ENCODE assay signal across 1 cellular context in genomic region chr19:41408256-41408655, GRCh38.
TF ChIP-seq lines count a peak whose summit lies in the region.

No MANE protein-coding gene starts in this region.

TF ChIP-seq in K562, 482 proteins besides CTCF, POLR2A, EP300 and RAD21:
- TF ChIP-seq PURB (CRISPR knock-in tag; IDR thresholded peaks at IDR 0.05; ENCODE audit: low read depth) (no peak), SMAD4 (CRISPR knock-in tag; conservative IDR thresholded peaks at IDR 0.05) (no peak), ZNF134 (CRISPR knock-in tag; conservative IDR thresholded peaks at IDR 0.05) (no peak), MAFK (IDR thresholded peaks at IDR 0.05; ENCODE audit: low read length) (no peak), NFE2L1 (tag; IDR thresholded peaks at IDR 0.05; ENCODE audit: borderline replicate concordance, low read depth) (no peak), ZNF274 (IDR thresholded peaks at IDR 0.05; ENCODE audit: borderline replicate concordance, low read depth, low read length) (no peak), HINFP (tag; conservative IDR thresholded peaks at IDR 0.05; ENCODE audit: low read depth) (no peak), SIRT6 (IDR thresholded peaks at IDR 0.05; ENCODE audit: low read depth, low read length) (no peak), ZNF778 (CRISPR knock-in tag; IDR thresholded peaks at IDR 0.05) (no peak), RFX7 (CRISPR knock-in tag; IDR thresholded peaks at IDR 0.05) (no peak), GTF2A2 (tag; IDR thresholded peaks at IDR 0.05) (no peak), ASH1L (IDR thresholded peaks at IDR 0.05; ENCODE audit: borderline replicate concordance, low read depth, partially characterized antibody) (no peak), ZBTB5 (IDR thresholded peaks at IDR 0.05) (no peak)
